Comparison of ENCODE assay signal across 9 cellular contexts in the genomic region with DNA sequence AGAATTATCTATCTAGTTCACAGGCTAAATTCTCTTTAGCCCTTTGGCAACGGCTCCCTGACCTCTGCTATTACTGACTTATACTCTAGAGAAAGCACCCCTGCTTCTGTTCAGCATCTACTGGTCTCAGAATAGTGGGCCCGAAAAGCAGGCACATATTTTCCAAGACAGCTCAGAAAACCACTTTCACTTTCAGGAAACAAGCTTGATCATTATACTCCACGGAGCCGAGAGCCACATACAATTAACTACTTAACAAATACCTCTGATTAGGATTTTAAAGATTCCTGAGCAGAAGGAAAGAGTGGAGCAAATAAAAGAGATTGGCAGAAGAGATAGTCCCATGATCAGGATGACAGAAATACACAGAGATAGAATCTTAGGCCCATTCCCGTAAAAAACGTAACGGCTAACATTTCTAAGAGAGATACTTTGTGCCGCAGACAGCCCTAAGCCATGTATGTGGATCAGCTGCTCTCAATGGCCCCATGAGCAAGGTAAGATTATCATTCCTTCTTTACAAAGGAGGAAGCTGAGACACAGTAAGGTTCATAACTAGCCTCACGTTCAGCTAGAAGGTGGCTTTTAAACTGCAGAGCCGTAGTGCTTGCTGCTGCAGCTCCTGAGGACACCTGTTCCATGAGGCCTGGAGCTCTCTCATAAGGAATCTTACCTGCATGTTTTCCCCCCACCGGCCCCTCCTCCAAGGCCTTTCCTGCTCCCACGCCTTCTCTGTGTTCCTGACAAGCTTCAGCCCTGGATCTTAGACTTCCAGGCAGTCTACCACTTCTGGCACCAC.
DNase-seq lines count a peak whose midpoint lies in the region; ATAC-seq and TF ChIP-seq lines count a peak whose summit lies in the region.
"Had no signal": no experiment of that assay in that cellular context is flagged by ENCODE, and none has a peak within 500 bp of the region (broad histone marks: within the 10 kb centered on the region; RNA-seq: fewer than 3 reads in every experiment).

No MANE protein-coding gene starts in this region.

- peak overlapping the region; percentile 20 for H3K9ac ChIP-seq in mucosa of stomach (ENCODE audit: low read length)

- ATAC-seq in HG03095 (IDR thresholded peaks at IDR 0.05; ENCODE audit: unreplicated experiment) = no peak

- H3K27ac Mint-ChIP-seq in chondrocyte (ENCODE audit: unreplicated experiment) = no peak overlapping the region

- WGBS in urinary bladder = 42% methylated on average over 12 of the region's 12 CpGs

- no peak overlapping the region for H3K4me3 Mint-ChIP-seq in chondrocyte (ENCODE audit: unreplicated experiment)

- no peaks in the 10 kb centered on the region for H3K36me3 Mint-ChIP-seq in chondrocyte (ENCODE audit: low read depth)

- H3K4me1 Mint-ChIP-seq in chondrocyte (ENCODE audit: low read depth) = peaks cover 24% of the 10 kb centered on the region

- H3K36me3 ChIP-seq in mucosa of stomach (ENCODE audit: control insufficient read depth, insufficient read depth, low read length) = no peaks in the 10 kb centered on the region
- no peaks in the 10 kb centered on the region for H3K36me3 ChIP-seq in urinary bladder (ENCODE audit: insufficient read depth)

- no peaks in the 10 kb centered on the region for H3K27me3 Mint-ChIP-seq in chondrocyte (ENCODE audit: low read depth)

- TF ChIP-seq CTCF in coronary artery (IDR thresholded peaks at IDR 0.05) = no peak
- TF ChIP-seq CTCF in chondrocyte (IDR thresholded peaks at IDR 0.05) = no peak

- peak overlapping the region; percentile 51 for H3K4me3 ChIP-seq in coronary artery
- no peak overlapping the region for H3K4me3 ChIP-seq in mucosa of stomach (ENCODE audit: low read length)
- H3K4me3 ChIP-seq in urinary bladder (ENCODE audit: low read depth, low read length) = no peak overlapping the region

- peak; percentile 10 for DNase-seq in activated naive CD4-positive, alpha-beta T cell treated with Interleukin-2 at 50 U/mL for 16 hours
- no peak for DNase-seq in activated naive CD4-positive, alpha-beta T cell (lab: John Stamatoyannopoulos, UW)
- DNase-seq in coronary artery (ENCODE audit: low spot score) (no peak), chondrocyte (ENCODE audit: low spot score) (no peak), DMS53 treated with DMSO at 0.1 percent for 48 hours (lab: John Stamatoyannopoulos, UW; ENCODE audit: unreplicated experiment) (no peak)
- DNase-seq: C1 segment of cervical spinal cord had no signal

- no peaks in the 10 kb centered on the region for H3K27me3 ChIP-seq in mucosa of stomach (ENCODE audit: control insufficient read depth, insufficient read depth, low read length)

- no peaks in the 10 kb centered on the region for H3K9me3 Mint-ChIP-seq in chondrocyte (ENCODE audit: low read depth)

- H3K27ac ChIP-seq in coronary artery = peak overlapping the region; percentile 73 to 79
- H3K27ac ChIP-seq in urinary bladder (ENCODE audit: low read depth) = peak overlapping the region; percentile 77

- peaks cover 13% of the 10 kb centered on the region for H3K4me1 ChIP-seq in mucosa of stomach (ENCODE audit: control insufficient read depth, insufficient read depth, low read length)
- H3K4me1 ChIP-seq in urinary bladder (ENCODE audit: insufficient read depth) = no peaks in the 10 kb centered on the region

- no peaks in the 10 kb centered on the region for H3K9me3 ChIP-seq in mucosa of stomach (ENCODE audit: control insufficient read depth, low read length)
